ENCODE assay signal across 3 cellular contexts in the genomic region with DNA sequence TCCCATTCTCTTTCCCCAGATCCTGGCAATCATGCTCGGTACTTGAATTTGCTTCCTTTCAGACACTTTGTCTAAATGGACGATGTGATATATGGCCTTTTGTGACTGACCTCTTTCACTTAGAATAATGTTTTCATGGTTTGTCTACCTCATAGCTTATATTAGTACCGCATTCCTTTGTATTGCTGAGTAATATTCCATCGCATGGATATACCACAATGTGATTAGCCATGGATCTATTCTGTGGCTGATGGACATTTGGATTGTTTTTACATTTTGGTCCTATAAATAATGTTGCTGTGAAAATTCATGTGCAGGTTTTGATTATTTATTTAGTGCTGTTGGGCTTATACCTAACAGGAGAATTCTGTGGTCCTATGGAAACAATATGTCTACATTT.
TF ChIP-seq lines count a peak whose summit lies in the region.

No MANE protein-coding gene starts in this region.

TF ChIP-seq in SK-N-SH treated with all-trans-retinoic acid at 6 μM for 48 hours, 23 proteins besides CTCF, POLR2A, EP300 and RAD21 (continued from another document):
- no peak for TF ChIP-seq PATZ1 (CRISPR knock-in tag; IDR thresholded peaks at IDR 0.05; ENCODE audit: borderline replicate concordance)
- TF ChIP-seq BACH2 (CRISPR knock-in tag; IDR thresholded peaks at IDR 0.05; ENCODE audit: borderline replicate concordance), result no peak
- peak; percentile 97 for TF ChIP-seq ZNF8 (CRISPR knock-in tag; IDR thresholded peaks at IDR 0.05)
- TF ChIP-seq ZC3H10 (CRISPR knock-in tag; IDR thresholded peaks at IDR 0.05), result no peak
- TF ChIP-seq TCF4 (CRISPR knock-in tag; IDR thresholded peaks at IDR 0.05; ENCODE audit: borderline replicate concordance), result no peak

TF ChIP-seq in SK-N-SH, 30 proteins besides CTCF, POLR2A, EP300 and RAD21 (continued from another document):
- no peak for TF ChIP-seq IRF3 (IDR thresholded peaks at IDR 0.05; ENCODE audit: low read depth, low read length)
- no peak for TF ChIP-seq ZBTB33 (IDR thresholded peaks at IDR 0.05; ENCODE audit: borderline replicate concordance, low read depth)
- no peak for TF ChIP-seq GABPA (IDR thresholded peaks at IDR 0.05; ENCODE audit: low read depth)
- no peak for TF ChIP-seq RFX5 (IDR thresholded peaks at IDR 0.05; ENCODE audit: low read length)
- no peak for TF ChIP-seq FOXM1 (IDR thresholded peaks at IDR 0.05; ENCODE audit: low read depth)
- TF ChIP-seq FOXJ3 (CRISPR knock-in tag; IDR thresholded peaks at IDR 0.05), result no peak
- no peak for TF ChIP-seq EZH2phosphoT487 (IDR thresholded peaks at IDR 0.05; ENCODE audit: borderline replicate concordance, low read depth)
- TF ChIP-seq, protein P1, sequence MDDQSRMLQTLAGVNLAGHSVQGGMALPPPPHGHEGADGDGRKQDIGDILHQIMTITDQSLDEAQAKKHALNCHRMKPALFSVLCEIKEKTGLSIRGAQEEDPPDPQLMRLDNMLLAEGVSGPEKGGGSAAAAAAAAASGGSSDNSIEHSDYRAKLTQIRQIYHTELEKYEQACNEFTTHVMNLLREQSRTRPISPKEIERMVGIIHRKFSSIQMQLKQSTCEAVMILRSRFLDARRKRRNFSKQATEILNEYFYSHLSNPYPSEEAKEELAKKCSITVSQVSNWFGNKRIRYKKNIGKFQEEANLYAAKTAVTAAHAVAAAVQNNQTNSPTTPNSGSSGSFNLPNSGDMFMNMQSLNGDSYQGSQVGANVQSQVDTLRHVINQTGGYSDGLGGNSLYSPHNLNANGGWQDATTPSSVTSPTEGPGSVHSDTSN (IDR thresholded peaks at IDR 0.05), result no peak
- no peak for TF ChIP-seq REST (IDR thresholded peaks at IDR 0.05; ENCODE audit: low read depth, low read length)
TF ChIP-seq in SK-N-SH: peak in this region for 0.

TF ChIP-seq in GM23338, 12 proteins besides CTCF, POLR2A, EP300 and RAD21 (continued from another document):
- no peak for TF ChIP-seq ZNF462 (CRISPR knock-in tag; IDR thresholded peaks at IDR 0.05)
- TF ChIP-seq ZNF331 (CRISPR knock-in tag; IDR thresholded peaks at IDR 0.05; ENCODE audit: low read depth), result no peak
- no peak for TF ChIP-seq NANOG (IDR thresholded peaks at IDR 0.05; ENCODE audit: borderline replicate concordance)
- TF ChIP-seq REST (IDR thresholded peaks at IDR 0.05; ENCODE audit: unreplicated experiment), result no peak
TF ChIP-seq in GM23338: peak in this region for 0.
